ENCODE assay signal across 11 cellular contexts in genomic region chr18:77123313-77124231, GRCh38. TPM values are rescaled to one million over a fixed set of nuclear protein-coding genes. Genes with fewer than 3 reads are reported as not detected.
DNase-seq lines count a peak whose midpoint lies in the region; ATAC-seq, FAIRE-seq and TF ChIP-seq lines count a peak whose summit lies in the region.
"Had no signal": no experiment of that assay in that cellular context is flagged by ENCODE, and none has a peak within 500 bp of the region (broad histone marks: within the 10 kb centered on the region; RNA-seq: fewer than 3 reads in every experiment).

No MANE protein-coding gene starts in this region.

- H3K79me2 ChIP-seq in OCI-LY7 (ENCODE audit: insufficient read depth, low read depth, low read length): peaks cover 51% of the 10 kb centered on the region

- H3K4me2 ChIP-seq in OCI-LY7 (ENCODE audit: low read length): peak overlapping the region; percentile 98

- H3K27me3 ChIP-seq in small intestine (ENCODE audit: control insufficient read depth in 2 of 2, insufficient read depth in 2 of 2, low read length in 2 of 2): no peaks in the 10 kb centered on the region

- no peaks in the 10 kb centered on the region; the same call in 1 of the 2 replicates for H4K20me1 ChIP-seq in OCI-LY7 (ENCODE audit: insufficient read depth, low read length)

- H3K4me1 ChIP-seq in OCI-LY7 (ENCODE audit: insufficient read depth, low read length, poor library complexity, severe bottlenecking): peaks cover 84% of the 10 kb centered on the region
- peaks cover 6 to 14% of the 10 kb centered on the region in 2 donors for H3K4me1 ChIP-seq in small intestine (ENCODE audit: control insufficient read depth in 2 of 2, insufficient read depth in 1 of 2, low read depth in 1 of 2, low read length in 1 of 2)

- intact Hi-C loops in activated CD4-positive, alpha-beta T cell treated with anti-CD3 and anti-CD28 coated beads for 36 hours (cut with DNase I, micrococcal nuclease): loop anchor here (1.0 kb wide), 2 partner anchors 15 to 21 kb away; no protein-coding TSS in a partner anchor
- intact Hi-C loops in OCI-LY7 (cut with micrococcal nuclease; ENCODE audit: unreplicated experiment): loop anchor here (2.0 to 10.0 kb wide), 3 partner anchors 69 to 629 kb away; partner anchors contain the start of gene ZNF516

- no peak for DNase-seq in activated CD4-positive, alpha-beta T cell treated with anti-CD3 and anti-CD28 coated beads for 36 hours
- DNase-seq in activated CD4-positive, alpha-beta T cell treated with anti-CD3 and anti-CD28 coated beads for 48 hours: no peak
- DNase-seq in OCI-LY7 (ENCODE audit: low spot score) (no peak), small intestine (no peak), OCI-M2 (lab: John Stamatoyannopoulos, UW; ENCODE audit: unreplicated experiment) (no peak), NCI-H128 (lab: John Stamatoyannopoulos, UW; ENCODE audit: unreplicated experiment) (no peak), HEK293T (ENCODE audit: extremely low spot score) (no peak)
- no peak for DNase-seq in activated naive CD8-positive, alpha-beta T cell treated with anti-CD3 and anti-CD28 coated beads, Interleukin-2, amount 50 U/mL, for 24 hours
- DNase-seq: cortex of kidney, nucleus accumbens had no signal

- 50 to 69% (median 60%) methylated on average over 14 of the region's 14 CpGs for WGBS in small intestine, 3 donors

- H3K36me3 ChIP-seq in OCI-LY7 (ENCODE audit: insufficient read depth, low read length): no peaks in the 10 kb centered on the region; the same call in 1 of the 2 replicates
- H3K36me3 ChIP-seq in small intestine (ENCODE audit: control insufficient read depth in 2 of 2, insufficient read depth in 2 of 2, low read length in 2 of 2): no peaks in the 10 kb centered on the region

- CTCF ChIA-PET in activated CD4-positive, alpha-beta T cell treated with anti-CD3 and anti-CD28 coated beads for 36 hours (lab: Charles Lee): interaction anchor here (0.6 to 2.5 kb wide), 12 partner anchors 9 to 127 kb away, joined by 3 to 14 read pairs (median 5); no protein-coding TSS in a partner anchor
- CTCF ChIA-PET in OCI-LY7 (lab: Charles Lee; ENCODE audit: unreplicated experiment): no interaction called here
- CTCF ChIA-PET in HEK293T (lab: Yijun Ruan, JAX): no interaction called here

- no peak for ATAC-seq in activated CD4-positive, alpha-beta T cell treated with anti-CD3 and anti-CD28 coated beads for 36 hours
- no peak for ATAC-seq in activated naive CD8-positive, alpha-beta T cell treated with anti-CD3 and anti-CD28 coated beads, Interleukin-2, amount 50 U/mL, for 24 hours

- H3K9me3 Mint-ChIP-seq in activated CD4-positive, alpha-beta T cell treated with anti-CD3 and anti-CD28 coated beads for 36 hours (ENCODE audit: low read depth): no peaks in the 10 kb centered on the region
- H3K9me3 Mint-ChIP-seq in activated naive CD8-positive, alpha-beta T cell treated with anti-CD3 and anti-CD28 coated beads, Interleukin-2, amount 50 U/mL, for 24 hours: no peaks in the 10 kb centered on the region

- peak overlapping the region; percentile 63 for H3K4me3 Mint-ChIP-seq in activated CD4-positive, alpha-beta T cell treated with anti-CD3 and anti-CD28 coated beads for 36 hours
- H3K4me3 Mint-ChIP-seq in activated naive CD8-positive, alpha-beta T cell treated with anti-CD3 and anti-CD28 coated beads, Interleukin-2, amount 50 U/mL, for 24 hours: peak overlapping the region; percentile 78

- H2AFZ ChIP-seq in OCI-LY7 (ENCODE audit: low read length): no peak overlapping the region; the same call in 1 of the 2 replicates

- peaks cover 36% of the 10 kb centered on the region for H3K36me3 Mint-ChIP-seq in activated CD4-positive, alpha-beta T cell treated with anti-CD3 and anti-CD28 coated beads for 36 hours (ENCODE audit: low read depth)
- H3K36me3 Mint-ChIP-seq in activated naive CD8-positive, alpha-beta T cell treated with anti-CD3 and anti-CD28 coated beads, Interleukin-2, amount 50 U/mL, for 24 hours (ENCODE audit: low read depth): peaks cover 28% of the 10 kb centered on the region

- no peak for FAIRE-seq in small intestine (lab: Jason Lieb, UNC)
- FAIRE-seq: A204.1 had no signal

- H3K9me3 ChIP-seq in OCI-LY7 (ENCODE audit: low read length) (no peaks in the 10 kb centered on the region), small intestine (ENCODE audit: control insufficient read depth, low read depth) (no peaks in the 10 kb centered on the region)

- peak overlapping the region; percentile 69 for H3K27ac ChIP-seq in OCI-LY7 (ENCODE audit: low read depth, low read length, poor library complexity, severe bottlenecking)
- peak overlapping the region; percentile 22 to 45 for H3K27ac ChIP-seq in small intestine (ENCODE audit: low read depth in 1 of 2, low read length in 1 of 2)

- peak overlapping the region; percentile 57 for H3K4me3 ChIP-seq in OCI-LY7 (ENCODE audit: low read depth, low read length, poor library complexity, severe bottlenecking)
- peak overlapping the region in 1 of 2 donors; percentile 5 for H3K4me3 ChIP-seq in small intestine (ENCODE audit: low read depth in 1 of 2, low read length in 2 of 2)

- no peaks in the 10 kb centered on the region for H3K27me3 Mint-ChIP-seq in activated CD4-positive, alpha-beta T cell treated with anti-CD3 and anti-CD28 coated beads for 36 hours
- no peaks in the 10 kb centered on the region for H3K27me3 Mint-ChIP-seq in activated naive CD8-positive, alpha-beta T cell treated with anti-CD3 and anti-CD28 coated beads, Interleukin-2, amount 50 U/mL, for 24 hours

- TF ChIP-seq CTCF in OCI-LY7 (conservative IDR thresholded peaks at IDR 0.05; ENCODE audit: low read length): no peak

- no peaks in the 10 kb centered on the region for H3K9me2 ChIP-seq in OCI-LY7 (ENCODE audit: insufficient read depth, low read length)

- H3K4me1 Mint-ChIP-seq in activated CD4-positive, alpha-beta T cell treated with anti-CD3 and anti-CD28 coated beads for 36 hours: peaks cover 92% of the 10 kb centered on the region
- peaks cover 90% of the 10 kb centered on the region for H3K4me1 Mint-ChIP-seq in activated naive CD8-positive, alpha-beta T cell treated with anti-CD3 and anti-CD28 coated beads, Interleukin-2, amount 50 U/mL, for 24 hours

- POLR2A ChIA-PET in activated CD4-positive, alpha-beta T cell treated with anti-CD3 and anti-CD28 coated beads for 36 hours (lab: Charles Lee): interaction anchor here (0.9 to 2.0 kb wide), 4 partner anchors 9 to 22 kb away, joined by 3 to 13 read pairs (median 6); partner anchors contain the start of gene MBP
- POLR2A ChIA-PET in OCI-LY7 (lab: Charles Lee) (interaction anchor here (0.9 to 1.8 kb wide), 4 partner anchors 21 to 147 kb away, joined by 4 to 8 read pairs (median 6); no protein-coding TSS in a partner anchor), HEK293T (lab: Yijun Ruan, JAX) (no interaction called here)

- H3K27ac Mint-ChIP-seq in activated CD4-positive, alpha-beta T cell treated with anti-CD3 and anti-CD28 coated beads for 36 hours: peak overlapping the region; percentile 94
- peak overlapping the region; percentile 94 for H3K27ac Mint-ChIP-seq in activated naive CD8-positive, alpha-beta T cell treated with anti-CD3 and anti-CD28 coated beads, Interleukin-2, amount 50 U/mL, for 24 hours

- no TSS peak for BruUV-seq in OCI-LY7 (replicated peaks; lab: Mats Ljungman, UMichigan)

TF ChIP-seq in HEK293T, 16 proteins besides CTCF, POLR2A, EP300 and RAD21:
- TF ChIP-seq PKNOX1 (IDR thresholded peaks at IDR 0.05) (no peak), CTBP1 (IDR thresholded peaks at IDR 0.05; ENCODE audit: borderline replicate concordance) (no peak), ZNF384 (IDR thresholded peaks at IDR 0.05) (no peak), SP1 (IDR thresholded peaks at IDR 0.05) (no peak), NFRKB (IDR thresholded peaks at IDR 0.05) (no peak), ARNT (IDR thresholded peaks at IDR 0.05) (no peak), BHLHE40 (IDR thresholded peaks at IDR 0.05; ENCODE audit: borderline replicate concordance) (no peak), FOXA1 (IDR thresholded peaks at IDR 0.05) (no peak), FOXM1 (IDR thresholded peaks at IDR 0.05; ENCODE audit: borderline replicate concordance) (no peak), HDGF (IDR thresholded peaks at IDR 0.05; ENCODE audit: borderline replicate concordance) (no peak), L3MBTL2 (conservative IDR thresholded peaks at IDR 0.05) (no peak), SUZ12 (IDR thresholded peaks at IDR 0.05) (no peak), FOXK2 (IDR thresholded peaks at IDR 0.05) (no peak), LEF1 (IDR thresholded peaks at IDR 0.05; ENCODE audit: borderline replicate concordance) (no peak), ELF4 (IDR thresholded peaks at IDR 0.05) (no peak), TARDBP (IDR thresholded peaks at IDR 0.05) (no peak)

RNA-seq across cellular contexts. Expression of gene MBP, which starts 9.0 kb away (rescaled TPM):
- 10 to 100 TPM; 47.0 to 65.7 TPM for total RNA-seq in activated CD4-positive, alpha-beta T cell treated with anti-CD3 and anti-CD28 coated beads for 36 hours
- total RNA-seq in OCI-LY7 (2014; rRNA removed; shearing (Covaris generic)): 13.5 and 16.4 TPM in 2 replicates
- 25.2 and 28.9 TPM in 2 replicates for total RNA-seq in OCI-LY7 (2022)
- 10 to 100 TPM; 14.3 to 25.1 (median 20.8) TPM for polyA plus RNA-seq in small intestine
